In the genomic region with DNA sequence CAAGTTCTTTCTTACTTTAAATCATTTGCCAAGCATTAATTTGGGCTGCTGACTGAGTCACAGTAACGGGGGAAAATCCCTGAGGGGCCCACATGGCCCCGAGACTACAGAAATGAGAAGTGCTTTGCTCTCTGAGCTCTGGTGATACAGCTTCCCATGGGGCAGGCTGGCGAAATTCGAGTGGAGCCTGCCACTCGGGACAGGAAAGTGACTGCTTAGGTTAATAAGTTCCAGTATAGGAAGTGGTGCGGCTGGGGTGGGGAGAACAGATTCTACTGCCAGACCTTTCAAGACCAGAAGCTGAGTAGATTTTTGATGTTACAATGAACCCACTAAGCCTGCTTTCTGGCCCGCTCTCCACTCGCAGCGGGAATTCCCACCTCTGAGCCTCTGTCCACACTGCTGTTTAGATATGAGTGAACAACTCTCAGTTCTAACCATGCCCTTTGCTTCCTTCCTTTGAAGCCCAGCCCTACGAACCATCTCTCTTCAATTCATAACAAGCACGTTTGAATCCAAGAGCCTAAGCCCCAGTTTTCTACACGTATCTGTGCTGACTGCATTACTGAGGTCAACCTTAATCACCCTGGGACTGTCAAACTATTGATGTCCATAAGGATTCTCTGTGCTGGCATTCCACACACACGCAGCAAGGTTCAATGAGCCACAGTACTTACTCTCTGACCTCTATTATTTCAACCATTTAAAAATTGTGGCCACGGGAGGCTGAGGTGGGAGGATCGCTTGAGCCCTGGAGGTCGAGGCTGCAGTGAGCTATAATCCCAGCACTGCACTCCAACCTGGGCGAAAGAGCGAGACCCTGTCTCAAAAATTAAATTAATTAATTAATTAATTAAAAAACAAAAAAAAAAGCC, we compare ENCODE assay signal across 8 cellular contexts. TPM values are rescaled to one million over a fixed set of nuclear protein-coding genes. Genes with fewer than 3 reads are reported as not detected.
A peak's percentile ranks its signal among the peaks of the same experiment; 100 is the strongest.
DNase-seq lines count a peak whose midpoint lies in the region; ATAC-seq lines count a peak whose summit lies in the region.

No MANE protein-coding gene starts in this region.

- H3K9me3 Mint-ChIP-seq in immature natural killer cell = no peaks in the 10 kb centered on the region

- H3K4me3 Mint-ChIP-seq in immature natural killer cell = peak overlapping the region; percentile 24 to 81 (median 53)

- H3K27ac Mint-ChIP-seq in immature natural killer cell = peak overlapping the region; percentile 44 to 90 (median 80)

- in situ Hi-C loops in ACHN (cut with HindIII; ENCODE audit: low pct_ligation_motif_present, low pct_unique_long_range_greater_than_20kb, low sequenced_read_pairs) = loop anchor here (25.0 kb wide), 1 partner anchor 154 kb away; the partner anchor contains the start of gene UQCRHL

- H3K4me1 Mint-ChIP-seq in immature natural killer cell = peaks cover 40 to 65% of the 10 kb centered on the region in 2 donors

- DNase-seq in EH (ENCODE audit: low read depth) = peak; percentile 63
- DNase-seq in NOMO-1 treated with dmso at 0.1 percent for 144 hours (lab: John Stamatoyannopoulos, UW; ENCODE audit: unreplicated experiment) = peak; percentile 13
- DNase-seq in activated gamma-delta T cell treated with anti-CD3 and anti-CD28 coated beads, Interleukin-2, amount 50 U/mL, for 16 hours (ENCODE audit: low read depth) = peak; percentile 55
- peak in 1 of 3 donors; percentile 23 for DNase-seq in immature natural killer cell
- DNase-seq in stimulated activated CD8-positive, alpha-beta memory T cell treated with anti-CD3 and anti-CD28 coated beads, Interleukin-15, amount 100 ng/mL, for 48 hours (ENCODE audit: low read depth in 2 of 2) = peak; percentile 80 to 83
- no peak for DNase-seq in ACHN
- no peak for DNase-seq in cortex of kidney (lab: John Stamatoyannopoulos, UW)

- H3K27me3 Mint-ChIP-seq in immature natural killer cell (ENCODE audit: low read depth in 3 of 3) = no peaks in the 10 kb centered on the region

- ATAC-seq in GM21723 (IDR thresholded peaks at IDR 0.05; ENCODE audit: unreplicated experiment) = peak; percentile 71

- peaks cover 4 to 11% (median 8%) of the 10 kb centered on the region in 3 donors for H3K36me3 Mint-ChIP-seq in immature natural killer cell

RNA-seq across cellular contexts. Expression of gene ZBTB17, which starts 9.6 kb away (rescaled TPM):
- 10 to 100 TPM in 1 of 3 donors, 1 to 10 TPM in 2; 6.1 to 21.4 (median 7.0) TPM for polyA plus RNA-seq in immature natural killer cell

RNA-seq across cellular contexts. Expression of gene SRARP, which starts 37.7 kb away (rescaled TPM):
- not detected for polyA plus RNA-seq in immature natural killer cell

RNA-seq across cellular contexts. Expression of gene HSPB7, which starts 51.5 kb away (rescaled TPM):
- polyA plus RNA-seq in immature natural killer cell = not detected

RNA-seq across cellular contexts. Expression of gene CLCNKA, which starts 55.5 kb away (rescaled TPM):
- polyA plus RNA-seq in immature natural killer cell = not detected

Comparison
In these comparisons a context has a peak if more than half of its experiments do, and no peak if none do; other contexts are left out.
1. DNase-seq: peak in EH (single experiment), NOMO-1 treated with dmso at 0.1 percent for 144 hours (single experiment), activated gamma-delta T cell treated with anti-CD3 and anti-CD28 coated beads, Interleukin-2, amount 50 U/mL, for 16 hours (single experiment) and stimulated activated CD8-positive, alpha-beta memory T cell treated with anti-CD3 and anti-CD28 coated beads, Interleukin-15, amount 100 ng/mL, for 48 hours (2 of 2); none in ACHN (single experiment) and cortex of kidney (single experiment).